ENCODE assay signal across 15 cellular contexts in genomic region chr6:100173211-100173610, GRCh38.
A peak's percentile ranks its signal among the peaks of the same experiment; 100 is the strongest.
DNase-seq lines count a peak whose midpoint lies in the region; ATAC-seq and TF ChIP-seq lines count a peak whose summit lies in the region.
"Had no signal": no experiment of that assay in that cellular context is flagged by ENCODE, and none has a peak within 500 bp of the region (broad histone marks: within the 10 kb centered on the region; RNA-seq: fewer than 3 reads in every experiment).

No MANE protein-coding gene starts in this region.

- 98% methylated on average over 1 of the region's 1 CpG for WGBS in prostate gland
- 100% methylated on average over 1 of the region's 1 CpG for WGBS in mammary epithelial cell (ENCODE audit: low coverage, missing lambda C conversion rate)

- TF ChIP-seq CTCF in DND-41 (IDR thresholded peaks at IDR 0.05; ENCODE audit: borderline replicate concordance, extremely low read depth, low read length, poor library complexity, severe bottlenecking) = no peak
- TF ChIP-seq CTCF in Loucy (conservative IDR thresholded peaks at IDR 0.05; ENCODE audit: low read length) = no peak
- no peak for TF ChIP-seq CTCF in prostate gland (IDR thresholded peaks at IDR 0.05)
- TF ChIP-seq CTCF in mammary epithelial cell (conservative IDR thresholded peaks at IDR 0.05 in 1 of 2, IDR thresholded peaks at IDR 0.05 in 1 of 2; ENCODE audit: extremely low read depth in 1 of 2, insufficient read depth in 1 of 2, low read depth in 1 of 2, low read length in 2 of 2) = no peak

- H4K20me1 ChIP-seq in DND-41 (ENCODE audit: insufficient read depth, low read length) (no peaks in the 10 kb centered on the region), Loucy (ENCODE audit: insufficient read depth, low read length, poor library complexity, severe bottlenecking) (no peaks in the 10 kb centered on the region), mammary epithelial cell (ENCODE audit: insufficient read depth, low read length) (no peaks in the 10 kb centered on the region)
- H4K20me1 ChIP-seq: BLaER1 treated with 17β-estradiol and CSF1 and Interleukin-3, amounts not matched to agents 10 nM and 100 nM had no signal

- H3K27ac ChIP-seq in DND-41 (ENCODE audit: low read length) (peak overlapping the region; percentile 92), prostate gland (no peak overlapping the region), caudate nucleus (ENCODE audit: low read depth, low read length) (no peak overlapping the region), mammary epithelial cell (ENCODE audit: insufficient read depth, low read depth, low read length) (no peak overlapping the region)
- H3K27ac ChIP-seq: BLaER1 treated with 17β-estradiol and CSF1 and Interleukin-3, amounts not matched to agents 10 nM and 100 nM had no signal

- in situ Hi-C loops in mammary epithelial cell (cut with MboI; ENCODE audit: low sequenced_read_pairs in 2 of 2) = no loop called here

- no TSS peak for BruUV-seq in mammary epithelial cell (replicated peaks; lab: Mats Ljungman, UMichigan)

- H3K79me2 ChIP-seq in DND-41 (ENCODE audit: insufficient read depth, low read length) (no peaks in the 10 kb centered on the region), Loucy (ENCODE audit: insufficient read depth, low read length) (no peaks in the 10 kb centered on the region), mammary epithelial cell (ENCODE audit: insufficient read depth, low read length) (no peaks in the 10 kb centered on the region)

- H3K4me1 ChIP-seq in DND-41 (ENCODE audit: insufficient read depth, low read length) (peaks cover 93% of the 10 kb centered on the region), Loucy (ENCODE audit: insufficient read depth, low read length, poor library complexity, severe bottlenecking) (peaks cover 83% of the 10 kb centered on the region), prostate gland (replicated peaks) (no peaks in the 10 kb centered on the region), mammary epithelial cell (ENCODE audit: insufficient read depth, low read length) (peaks cover 33% of the 10 kb centered on the region)
- H3K4me1 ChIP-seq: BLaER1 treated with 17β-estradiol and CSF1 and Interleukin-3, amounts not matched to agents 10 nM and 100 nM had no signal

- dilution Hi-C loops in mammary epithelial cell (cut with HindIII; ENCODE audit: low sequenced_read_pairs) = no loop called here

- DNase-seq in DND-41 = no peak
- DNase-seq in fibroblast of gingiva (ENCODE audit: low read depth) = peak; percentile 51
- DNase-seq in skeletal muscle cell (ENCODE audit: low read depth) = peak; percentile 48
- no peak for DNase-seq in nucleus accumbens (lab: John Stamatoyannopoulos, UW)
- DNase-seq in prostate gland (ENCODE audit: low spot score) = no peak
- DNase-seq in caudate nucleus (lab: John Stamatoyannopoulos, UW) = no peak
- DNase-seq in mammary epithelial cell = no peak
- DNase-seq: 8988T; CD4-positive, CD25-positive, alpha-beta regulatory T cell; DMS 273 treated with DMSO at 0.1 percent for 48 hours; H7 had no signal

- ATAC-seq in DND-41 (ENCODE audit: insufficient read depth, low read depth) = no peak
- ATAC-seq: GM12878, GM23338 had no signal

- H2AFZ ChIP-seq in DND-41 (ENCODE audit: low read depth, low read length) (no peak overlapping the region), Loucy (ENCODE audit: low read length) (no peak overlapping the region), mammary epithelial cell (ENCODE audit: low read depth, low read length) (no peak overlapping the region)
- H2AFZ ChIP-seq: GM23338 had no signal

- intact Hi-C loops in prostate gland (cut with DNase I) (no loop called here), mammary epithelial cell (cut with micrococcal nuclease) (no loop called here)

- no peaks in the 10 kb centered on the region for H3K9me2 ChIP-seq in Loucy (replicated peaks; ENCODE audit: low read depth, low read length)

- peak overlapping the region; percentile 41; the same call in 1 of the 2 replicates for H3K4me2 ChIP-seq in DND-41 (ENCODE audit: insufficient read depth, low read length)
- peak overlapping the region; percentile 82 for H3K4me2 ChIP-seq in Loucy (ENCODE audit: low read depth, low read length, poor library complexity, severe bottlenecking)
- H3K4me2 ChIP-seq in mammary epithelial cell (ENCODE audit: insufficient read depth, low read depth, low read length) = no peak overlapping the region
- H3K4me2 ChIP-seq: BLaER1 treated with 17β-estradiol and CSF1 and Interleukin-3, amounts not matched to agents 10 nM and 100 nM had no signal

- no peaks in the 10 kb centered on the region for H3K36me3 ChIP-seq in DND-41 (ENCODE audit: insufficient read depth, low read length)
- H3K36me3 ChIP-seq in Loucy (ENCODE audit: insufficient read depth, low read length) = no peaks in the 10 kb centered on the region
- no peaks in the 10 kb centered on the region for H3K36me3 ChIP-seq in prostate gland
- H3K36me3 ChIP-seq in mammary epithelial cell (ENCODE audit: insufficient read depth, low read length) = no peaks in the 10 kb centered on the region
- H3K36me3 ChIP-seq: BLaER1 treated with 17β-estradiol and CSF1 and Interleukin-3, amounts not matched to agents 10 nM and 100 nM had no signal

- CTCF ChIA-PET in mammary epithelial cell (lab: Charles Lee; ENCODE audit: low non-redundant PET) = no interaction called here

- H3K27me3 ChIP-seq in DND-41 (ENCODE audit: insufficient read depth, low read length, poor library complexity) = no peaks in the 10 kb centered on the region
- H3K27me3 ChIP-seq in Loucy (ENCODE audit: insufficient read depth, low read length, poor library complexity, severe bottlenecking) = no peaks in the 10 kb centered on the region
- H3K27me3 ChIP-seq in prostate gland (replicated peaks; ENCODE audit: insufficient read depth) = no peaks in the 10 kb centered on the region
- no peaks in the 10 kb centered on the region for H3K27me3 ChIP-seq in mammary epithelial cell (ENCODE audit: insufficient read depth, low read length)
- H3K27me3 ChIP-seq: BLaER1 treated with 17β-estradiol and CSF1 and Interleukin-3, amounts not matched to agents 10 nM and 100 nM had no signal

- H3K4me3 ChIP-seq in DND-41 (ENCODE audit: low read depth in 1 of 2, low read length in 2 of 2) (no peak overlapping the region), Loucy (ENCODE audit: low read length, poor library complexity, severe bottlenecking) (no peak overlapping the region), skeletal muscle cell (ENCODE audit: low read depth, low read length) (no peak overlapping the region), prostate gland (no peak overlapping the region), mammary epithelial cell (replicated peaks in 1 of 3; ENCODE audit: insufficient read depth in 1 of 3, low read depth in 2 of 3, low read length in 3 of 3) (no peak overlapping the region)
- H3K4me3 ChIP-seq: BLaER1 treated with 17β-estradiol and CSF1 and Interleukin-3, amounts not matched to agents 10 nM and 100 nM; GM12878; GM23338 had no signal

- H3K9me3 ChIP-seq in DND-41 (ENCODE audit: insufficient read depth, low read length, severe bottlenecking) (no peaks in the 10 kb centered on the region), Loucy (ENCODE audit: insufficient read depth, low read depth, low read length) (no peaks in the 10 kb centered on the region), prostate gland (no peaks in the 10 kb centered on the region), mammary epithelial cell (replicated peaks; ENCODE audit: insufficient read depth, low read length) (no peaks in the 10 kb centered on the region)
- H3K9me3 ChIP-seq: BLaER1 treated with 17β-estradiol and CSF1 and Interleukin-3, amounts not matched to agents 10 nM and 100 nM had no signal

- TF ChIP-seq POLR2A in prostate gland (IDR thresholded peaks at IDR 0.05) = no peak

- H3K9ac ChIP-seq in DND-41 (ENCODE audit: low read depth, low read length) (peak overlapping the region; percentile 48; the same call in 1 of the 2 replicates), Loucy (ENCODE audit: low read depth, low read length, poor library complexity, severe bottlenecking) (peak overlapping the region; percentile 85), mammary epithelial cell (ENCODE audit: insufficient read depth, low read length) (no peak overlapping the region)
- H3K9ac ChIP-seq: BLaER1 treated with 17β-estradiol and CSF1 and Interleukin-3, amounts not matched to agents 10 nM and 100 nM had no signal

- H3F3A ChIP-seq in Loucy (ENCODE audit: low read depth) = peaks cover 14% of the 10 kb centered on the region

Comparison
In these comparisons a context has a peak if more than half of its experiments do, and no peak if none do; other contexts are left out.
1. DNase-seq: peak in fibroblast of gingiva (single experiment) and skeletal muscle cell (single experiment); none in DND-41 (single experiment), nucleus accumbens (0 of 56), prostate gland (single experiment), caudate nucleus (0 of 61) and mammary epithelial cell (single experiment).